In genomic region chr2:53362934-53363333, GRCh38 we compare ENCODE assay signal across 28 cellular contexts.
DNase-seq lines count a peak whose midpoint lies in the region; ATAC-seq and TF ChIP-seq lines count a peak whose summit lies in the region.
"Had no signal": no experiment of that assay in that cellular context is flagged by ENCODE, and none has a peak within 500 bp of the region (broad histone marks: within the 10 kb centered on the region; RNA-seq: fewer than 3 reads in every experiment).

No MANE protein-coding gene starts in this region.

- TF ChIP-seq POLR2A in vagina (IDR thresholded peaks at IDR 0.05) = no peak

- H3K27me3 ChIP-seq in vagina = no peaks in the 10 kb centered on the region
- H3K27me3 ChIP-seq: BE2C; BLaER1; BLaER1 treated with 17β-estradiol and CSF1 and Interleukin-3, amounts not matched to agents 10 nM and 100 nM had no signal

- H3K27ac ChIP-seq in vagina = no peak overlapping the region
- H3K27ac ChIP-seq: 22Rv1; A549; BLaER1; BLaER1 treated with 17β-estradiol and CSF1 and Interleukin-3, amounts not matched to agents 10 nM and 100 nM; C4-2B had no signal

- TF ChIP-seq CTCF in mucosa of descending colon (IDR thresholded peaks at IDR 0.05) = no peak
- TF ChIP-seq CTCF in vagina (IDR thresholded peaks at IDR 0.05) = no peak

- intact Hi-C loops in left colon (cut with DNase I, micrococcal nuclease) = no loop called here
- intact Hi-C loops in mucosa of descending colon (cut with DNase I, micrococcal nuclease) = no loop called here
- intact Hi-C loops in vagina (cut with DNase I) = no loop called here

- H3K9me3 ChIP-seq in mucosa of descending colon (peaks cover 9% of the 10 kb centered on the region), vagina (no peaks in the 10 kb centered on the region)
- H3K9me3 ChIP-seq: BE2C had no signal

- H3K4me1 ChIP-seq in mucosa of descending colon (ENCODE audit: low read depth) = no peaks in the 10 kb centered on the region
- H3K4me1 ChIP-seq in vagina = no peaks in the 10 kb centered on the region
- H3K4me1 ChIP-seq: A549; BE2C; BLaER1; BLaER1 treated with 17β-estradiol and CSF1 and Interleukin-3, amounts not matched to agents 10 nM and 100 nM; Caco-2 had no signal

- ATAC-seq in left colon (peak; percentile 72), mucosa of descending colon (peak; percentile 58)
- ATAC-seq: A549; CD8-positive, alpha-beta T cell had no signal

- DNase-seq in left colon (no peak), mucosa of descending colon (peak in 1 of 3 donors; percentile 23), vagina (ENCODE audit: extremely low spot score in 2 of 2) (no peak)
- DNase-seq in effector CD4-positive, alpha-beta T cell = no peak
- DNase-seq: 8988T; ACHN; AML-193; BE2C; C1 segment of cervical spinal cord; Caco-2; Calu3; CD4-positive, alpha-beta T cell; CD4-positive, CD25-positive, alpha-beta regulatory T cell; CD8-positive, alpha-beta memory T cell; CD8-positive, alpha-beta T cell; COR-L47; DMS 273 treated with DMSO at 0.1 percent for 48 hours; DMS153; DMS53; DMS79; DMS79 treated with DMSO at 0.1 percent for 48 hours; DND-41; EL had no signal

- no peaks in the 10 kb centered on the region for H3K36me3 ChIP-seq in mucosa of descending colon (ENCODE audit: low read depth)
- H3K36me3 ChIP-seq in vagina = no peaks in the 10 kb centered on the region
- H3K36me3 ChIP-seq: BE2C; BLaER1; BLaER1 treated with 17β-estradiol and CSF1 and Interleukin-3, amounts not matched to agents 10 nM and 100 nM had no signal

- H3K4me3 ChIP-seq in mucosa of descending colon (no peak overlapping the region), vagina (no peak overlapping the region)
- H3K4me3 ChIP-seq: A549; BLaER1; BLaER1 treated with 17β-estradiol and CSF1 and Interleukin-3, amounts not matched to agents 10 nM and 100 nM had no signal
